24 cellular contexts compared by ENCODE assay signal in genomic region chr19:14533450-14533849, GRCh38. TPM values are rescaled to one million over a fixed set of nuclear protein-coding genes. Genes with fewer than 3 reads are reported as not detected.
DNase-seq lines count a peak whose midpoint lies in the region; ATAC-seq and TF ChIP-seq lines count a peak whose summit lies in the region.
"Had no signal": no experiment of that assay in that cellular context is flagged by ENCODE, and none has a peak within 500 bp of the region (broad histone marks: within the 10 kb centered on the region; RNA-seq: fewer than 3 reads in every experiment).

No MANE protein-coding gene starts in this region.

- no peak for TF ChIP-seq CTCF in adrenal gland (IDR thresholded peaks at IDR 0.05)
- no peak for TF ChIP-seq CTCF in nephron progenitor cell (IDR thresholded peaks at IDR 0.05)
- TF ChIP-seq CTCF in transverse colon (IDR thresholded peaks at IDR 0.05): no peak
- no peak for TF ChIP-seq CTCF in foreskin fibroblast (IDR thresholded peaks at IDR 0.05; ENCODE audit: low read depth, low read length)

- H3K9me3 Mint-ChIP-seq in activated T-cell treated with anti-CD3 and anti-CD28 coated beads, Interleukin-2, amount 50 U/mL, for 24 hours: no peaks in the 10 kb centered on the region
- no peaks in the 10 kb centered on the region for H3K9me3 Mint-ChIP-seq in nephron progenitor cell

- peaks cover 51 to 53% of the 10 kb centered on the region in 2 donors for H3K4me1 ChIP-seq in adrenal gland (replicated peaks in 1 of 2)
- peaks cover 26 to 46% (median 41%) of the 10 kb centered on the region in 3 donors for H3K4me1 ChIP-seq in skeletal muscle tissue (ENCODE audit: control insufficient read depth in 3 of 3, insufficient read depth in 3 of 3, low read length in 3 of 3)
- peaks cover 6 to 40% (median 32%) of the 10 kb centered on the region in 4 donors for H3K4me1 ChIP-seq in transverse colon

- H3K4me1 Mint-ChIP-seq in activated T-cell treated with anti-CD3 and anti-CD28 coated beads, Interleukin-2, amount 50 U/mL, for 24 hours (ENCODE audit: low read depth): peaks cover 55% of the 10 kb centered on the region
- peaks cover 47% of the 10 kb centered on the region for H3K4me1 Mint-ChIP-seq in nephron progenitor cell

- intact Hi-C loops in adrenal gland (cut with DNase I): no loop called here
- intact Hi-C loops in transverse colon (cut with DNase I; ENCODE audit: low total_unique reads): no loop called here

- H3K27ac Mint-ChIP-seq in activated T-cell treated with anti-CD3 and anti-CD28 coated beads, Interleukin-2, amount 50 U/mL, for 24 hours: peak overlapping the region; percentile 61
- H3K27ac Mint-ChIP-seq in nephron progenitor cell: peak overlapping the region; percentile 22

- H3K9me3 ChIP-seq in adrenal gland (replicated peaks in 1 of 3) (no peaks in the 10 kb centered on the region), skeletal muscle tissue (ENCODE audit: control insufficient read depth in 3 of 3, low read length in 3 of 3) (no peaks in the 10 kb centered on the region), transverse colon (no peaks in the 10 kb centered on the region)

- H3K9ac ChIP-seq in skeletal muscle tissue (ENCODE audit: low read depth in 1 of 3, low read length in 3 of 3): peak overlapping the region in 2 of 3 donors; percentile 20 to 40
- H3K9ac ChIP-seq: KMS-11 had no signal

- no peaks in the 10 kb centered on the region for H3K27me3 ChIP-seq in adrenal gland
- H3K27me3 ChIP-seq in skeletal muscle tissue (ENCODE audit: control insufficient read depth in 3 of 3, insufficient read depth in 3 of 3, low read length in 3 of 3): no peaks in the 10 kb centered on the region
- no peaks in the 10 kb centered on the region for H3K27me3 ChIP-seq in transverse colon

- no peaks in the 10 kb centered on the region for H3K27me3 Mint-ChIP-seq in activated T-cell treated with anti-CD3 and anti-CD28 coated beads, Interleukin-2, amount 50 U/mL, for 24 hours
- H3K27me3 Mint-ChIP-seq in nephron progenitor cell (ENCODE audit: low read depth, poor library complexity): no peaks in the 10 kb centered on the region

- no peaks in the 10 kb centered on the region for H3K36me3 ChIP-seq in adrenal gland (replicated peaks in 1 of 2)
- peaks cover 0 to 4% (median 4%) of the 10 kb centered on the region in 3 donors for H3K36me3 ChIP-seq in skeletal muscle tissue (ENCODE audit: control insufficient read depth in 3 of 3, insufficient read depth in 3 of 3, low read length in 3 of 3)
- H3K36me3 ChIP-seq in transverse colon: no peaks in the 10 kb centered on the region

- in situ Hi-C loops in transverse colon (cut with MboI; ENCODE audit: low pct_ligation_motif_present in 1 of 4, low pct_unique_long_range_greater_than_20kb in 1 of 4, low sequenced_read_pairs in 3 of 4): no loop called here

- no peak overlapping the region for H3K4me3 ChIP-seq in adrenal gland
- no peak overlapping the region for H3K4me3 ChIP-seq in skeletal muscle tissue (ENCODE audit: low read length in 3 of 3)
- H3K4me3 ChIP-seq in transverse colon: no peak overlapping the region
- no peak overlapping the region for H3K4me3 ChIP-seq in foreskin fibroblast (ENCODE audit: low read depth in 1 of 2, low read length in 2 of 2)

- no peak for TF ChIP-seq EP300 in transverse colon (IDR thresholded peaks at IDR 0.05; ENCODE audit: low read depth)

- WGBS in adrenal gland, 4 donors: 31 to 45% (median 42%) methylated on average over 5 of the region's 5 CpGs
- WGBS in transverse colon (ENCODE audit: low coverage in 1 of 2), 2 donors: 86 to 93% methylated on average over 2 to 5 of the region's 5 CpGs

- no peak overlapping the region for H3K4me3 Mint-ChIP-seq in activated T-cell treated with anti-CD3 and anti-CD28 coated beads, Interleukin-2, amount 50 U/mL, for 24 hours
- no peak overlapping the region for H3K4me3 Mint-ChIP-seq in nephron progenitor cell

- H3K27ac ChIP-seq in adrenal gland (peak overlapping the region; percentile 29 to 90 (median 69)), skeletal muscle tissue (ENCODE audit: low read depth, low read length) (peak overlapping the region; percentile 63), transverse colon (no peak overlapping the region)
- H3K27ac ChIP-seq: KMS-11 had no signal

- peaks cover 36% of the 10 kb centered on the region for H3K36me3 Mint-ChIP-seq in activated T-cell treated with anti-CD3 and anti-CD28 coated beads, Interleukin-2, amount 50 U/mL, for 24 hours (ENCODE audit: low read depth)
- H3K36me3 Mint-ChIP-seq in nephron progenitor cell (ENCODE audit: low read depth): peaks cover 12% of the 10 kb centered on the region

- no peak for ATAC-seq in HG03432 (IDR thresholded peaks at IDR 0.05; ENCODE audit: unreplicated experiment)
- ATAC-seq: HepG2, PC-3, Right ventricle myocardium inferior had no signal

- TF ChIP-seq POLR2A in adrenal gland (IDR thresholded peaks at IDR 0.05): peak in 1 of 2 donors; percentile 15
- no peak for TF ChIP-seq POLR2A in transverse colon (IDR thresholded peaks at IDR 0.05)

- DNase-seq in activated T-cell treated with anti-CD3 and anti-CD28 coated beads, Interleukin-2, amount 50 U/mL, for 24 hours: no peak
- no peak for DNase-seq in activated T-cell treated with anti-CD3 and anti-CD28 coated beads, Interleukin-2, amount 50 U/mL, for 48 hours
- peak in 5 of 7 donors; percentile 32 to 77 (median 61) for DNase-seq in adrenal gland
- no peak for DNase-seq in nephron progenitor cell
- DNase-seq in transverse colon: no peak
- DNase-seq in foreskin fibroblast: no peak
- DNase-seq: DMS153, EL, GOT3, NCI-H1048, NCI-H1436 treated with DMSO at 0.1 percent for 48 hours, NCI-H2029 treated with DMSO at 0.1 percent for 48 hours, NCI-H2171 treated with DMSO at 0.1 percent for 48 hours, NCI-H774, PC-3 had no signal

RNA-seq across cellular contexts. Expression of gene TECR, which starts 4.1 kb away (rescaled TPM):
- total RNA-seq in adrenal gland (100 to 1,000 TPM; 142 to 282 (median 212) TPM), skeletal muscle tissue (83.0 TPM), transverse colon (100 to 1,000 TPM in 1 of 4 donors, 10 to 100 TPM in 3; 36.6 to 145 (median 69.3) TPM)
- 100 to 1,000 TPM; 212 to 610 (median 550) TPM for polyA plus RNA-seq in adrenal gland

RNA-seq across cellular contexts. Expression of gene DNAJB1, which starts 15.3 kb away (rescaled TPM):
- total RNA-seq in adrenal gland (100 to 1,000 TPM in 6 of 8 donors, 10 to 100 TPM in 2; 86.9 to 208 (median 123) TPM), skeletal muscle tissue (39.1 TPM), transverse colon (100 to 1,000 TPM in 2 of 4 donors, 10 to 100 TPM in 2; 20.3 to 111 (median 93.8) TPM)
- 100 to 1,000 TPM in 1 of 3 donors, 10 to 100 TPM in 2; 42.5 to 192 (median 45.5) TPM for polyA plus RNA-seq in adrenal gland

RNA-seq across cellular contexts. Expression of gene GIPC1, which starts 37.5 kb away (rescaled TPM):
- total RNA-seq in adrenal gland (10 to 100 TPM; 52.2 to 69.9 (median 61.2) TPM), skeletal muscle tissue (41.8 TPM), transverse colon (100 to 1,000 TPM; 295 to 569 (median 362) TPM)
- polyA plus RNA-seq in adrenal gland: 10 to 100 TPM; 26.6 to 85.7 (median 74.3) TPM

RNA-seq across cellular contexts. Expression of gene NDUFB7, which starts 38.4 kb away (rescaled TPM):
- total RNA-seq in adrenal gland (100 to 1,000 TPM; 170 to 658 (median 300) TPM), skeletal muscle tissue (525 TPM), transverse colon (100 to 1,000 TPM; 380 to 710 (median 454) TPM)
- polyA plus RNA-seq in adrenal gland: 100 to 1,000 TPM in 2 of 3 donors, 10 to 100 TPM in 1; 19.1 to 848 (median 637) TPM

RNA-seq across cellular contexts. Expression of gene CLEC17A, which starts 49.4 kb away (rescaled TPM):
- total RNA-seq in adrenal gland (not detected), skeletal muscle tissue (0.52 TPM), transverse colon (1 to 10 TPM in 1 of 4 donors, under 1 TPM in 1, not detected in 2; 0.41 to 4.9 TPM)
- under 1 TPM in 2 of 3 donors, not detected in 1; 0.03 to 0.16 TPM for polyA plus RNA-seq in adrenal gland
- total RNA-seq: A172, HepG2, M059J, NCI-H460, PC-3, Right ventricle myocardium inferior had no signal
- polyA plus RNA-seq: BJ, HepG2 had no signal

Comparison
In these comparisons a context has a peak if more than half of its experiments do, and no peak if none do; other contexts are left out.
1. DNase-seq: peak in adrenal gland (5 of 7); none in activated T-cell treated with anti-CD3 and anti-CD28 coated beads, Interleukin-2, amount 50 U/mL, for 24 hours (single experiment), activated T-cell treated with anti-CD3 and anti-CD28 coated beads, Interleukin-2, amount 50 U/mL, for 48 hours (0 of 2), nephron progenitor cell (single experiment), transverse colon (single experiment) and foreskin fibroblast (0 of 2).
2. H3K27ac ChIP-seq: peak in adrenal gland (5 of 5) and skeletal muscle tissue (single experiment); none in transverse colon (0 of 4).